8 cellular contexts compared by ENCODE assay signal in genomic region chr17:4949321-4950074, GRCh38. TPM values are rescaled to one million over a fixed set of nuclear protein-coding genes. Genes with fewer than 3 reads are reported as not detected.
A peak's percentile ranks its signal among the peaks of the same experiment; 100 is the strongest.
DNase-seq lines count a peak whose midpoint lies in the region; TF ChIP-seq lines count a peak whose summit lies in the region.

No MANE protein-coding gene starts in this region.

- H3K27me3 Mint-ChIP-seq in HFFc6 (ENCODE audit: insufficient read depth) = peaks cover 11% of the 10 kb centered on the region
- H3K27me3 Mint-ChIP-seq in activated CD4-positive, alpha-beta memory T cell treated with anti-CD3 and anti-CD28 coated beads, Interleukin-2, amount 10 ng/mL, durations not matched to agents 7 days and 5 days = no peaks in the 10 kb centered on the region

- H3K36me3 Mint-ChIP-seq in HFFc6 (ENCODE audit: low read depth) = peaks cover 32% of the 10 kb centered on the region
- H3K36me3 Mint-ChIP-seq in activated CD4-positive, alpha-beta memory T cell treated with anti-CD3 and anti-CD28 coated beads, Interleukin-2, amount 10 ng/mL, durations not matched to agents 7 days and 5 days (ENCODE audit: low read depth) = peaks cover 38% of the 10 kb centered on the region

- peak overlapping the region; percentile 81 for H3K4me3 Mint-ChIP-seq in HFFc6
- peak overlapping the region; percentile 96 for H3K4me3 Mint-ChIP-seq in activated CD4-positive, alpha-beta memory T cell treated with anti-CD3 and anti-CD28 coated beads, Interleukin-2, amount 10 ng/mL, durations not matched to agents 7 days and 5 days

- DNase-seq in GM12864 (ENCODE audit: low read depth) (peak; percentile 89), HFFc6 (peak; percentile 54), NCI-H226 (peak; percentile 70), lung microvascular endothelial cell (ENCODE audit: low read depth in 2 of 2) (peak; percentile 42 to 74), NCI-H187 treated with DMSO at 0.1 percent for 48 hours (lab: John Stamatoyannopoulos, UW) (no peak)
- DNase-seq in activated CD4-positive, alpha-beta memory T cell treated with anti-CD3 and anti-CD28 coated beads, Interleukin-2, amount 10 ng/mL, durations not matched to agents 7 days and 5 days = peak; percentile 81
- DNase-seq in effector CD8-positive, alpha-beta T cell (lab: John Stamatoyannopoulos, UW) = peak; percentile 60
- peak; percentile 69 for DNase-seq in stimulated activated CD8-positive, alpha-beta memory T cell treated with anti-CD3 and anti-CD28 coated beads, Interleukin-12 subunit alpha, Interleukin-12 subunit beta, amount 100 ng/mL, for 4 hours (ENCODE audit: low read depth)

- TF ChIP-seq CTCF in GM12864 (IDR thresholded peaks at IDR 0.05; ENCODE audit: low read depth, low read length, missing control alignments) (no peak), HFFc6 (IDR thresholded peaks at IDR 0.05) (no peak)

- CTCF ChIA-PET in activated CD4-positive, alpha-beta memory T cell treated with anti-CD3 and anti-CD28 coated beads, Interleukin-2, amount 10 ng/mL, durations not matched to agents 7 days and 5 days (lab: Charles Lee) = interaction anchor here (1.1 to 2.2 kb wide), 3 partner anchors 13 to 18 kb away, joined by 4 to 10 read pairs (median 6); partner anchors contain the start of gene SPAG7

- peak overlapping the region; percentile 84 for H3K27ac Mint-ChIP-seq in HFFc6
- H3K27ac Mint-ChIP-seq in activated CD4-positive, alpha-beta memory T cell treated with anti-CD3 and anti-CD28 coated beads, Interleukin-2, amount 10 ng/mL, durations not matched to agents 7 days and 5 days = peak overlapping the region; percentile 91

- no peaks in the 10 kb centered on the region for H3K9me3 Mint-ChIP-seq in HFFc6
- no peaks in the 10 kb centered on the region for H3K9me3 Mint-ChIP-seq in activated CD4-positive, alpha-beta memory T cell treated with anti-CD3 and anti-CD28 coated beads, Interleukin-2, amount 10 ng/mL, durations not matched to agents 7 days and 5 days

- H3K4me3 ChIP-seq in GM12864 (ENCODE audit: low read depth, low read length) = peak overlapping the region; percentile 93

- POLR2A ChIA-PET in activated CD4-positive, alpha-beta memory T cell treated with anti-CD3 and anti-CD28 coated beads, Interleukin-2, amount 10 ng/mL, durations not matched to agents 7 days and 5 days (lab: Charles Lee) = interaction anchor here (0.6 to 20.7 kb wide), 15 partner anchors 4 to 160 kb away, joined by 3 to 711 read pairs (median 6); partner anchors contain the start of genes CAMTA2, ENO3, GLTPD2 and INCA1

- H3K4me1 Mint-ChIP-seq in HFFc6 (ENCODE audit: low read depth) = peaks cover 63% of the 10 kb centered on the region
- H3K4me1 Mint-ChIP-seq in activated CD4-positive, alpha-beta memory T cell treated with anti-CD3 and anti-CD28 coated beads, Interleukin-2, amount 10 ng/mL, durations not matched to agents 7 days and 5 days = peaks cover 39% of the 10 kb centered on the region

RNA-seq across cellular contexts. Expression of gene PFN1, which starts 1.2 kb away (rescaled TPM):
- total RNA-seq in HFFc6 (2021; fragmentation: NEBNext Ultra II Directional; extraction: Animal tissue kit (Norgen Biotek cat#: 25700)) = 1,000 to 10,000 TPM; 1,630 to 1,970 (median 1,832) TPM
- total RNA-seq in activated CD4-positive, alpha-beta memory T cell treated with anti-CD3 and anti-CD28 coated beads, Interleukin-2, amount 10 ng/mL, durations not matched to agents 7 days and 5 days = 1,000 to 10,000 TPM; 2,149 to 2,220 TPM
- 280 and 359 TPM in 2 replicates for total RNA-seq in lung microvascular endothelial cell

RNA-seq across cellular contexts. Expression of gene ENO3, which starts 1.4 kb away (rescaled TPM):
- total RNA-seq in HFFc6 (2021; fragmentation: NEBNext Ultra II Directional; extraction: Animal tissue kit (Norgen Biotek cat#: 25700)) = 1 to 10 TPM; 1.9 to 4.6 (median 3.2) TPM
- total RNA-seq in activated CD4-positive, alpha-beta memory T cell treated with anti-CD3 and anti-CD28 coated beads, Interleukin-2, amount 10 ng/mL, durations not matched to agents 7 days and 5 days = 10 to 100 TPM; 26.8 to 33.0 TPM
- 1.1 and 2.6 TPM in 2 replicates for total RNA-seq in lung microvascular endothelial cell

RNA-seq across cellular contexts. Expression of gene RNF167, which starts 9.4 kb away (rescaled TPM):
- total RNA-seq in HFFc6 (2021; fragmentation: NEBNext Ultra II Directional; extraction: Animal tissue kit (Norgen Biotek cat#: 25700)) = 100 to 1,000 TPM in 3 of 6 experiments, 10 to 100 TPM in 3; 88.3 to 122 (median 97.6) TPM
- total RNA-seq in activated CD4-positive, alpha-beta memory T cell treated with anti-CD3 and anti-CD28 coated beads, Interleukin-2, amount 10 ng/mL, durations not matched to agents 7 days and 5 days = 100 to 1,000 TPM; 249 to 261 TPM
- 13.5 and 23.2 TPM in 2 replicates for total RNA-seq in lung microvascular endothelial cell

RNA-seq across cellular contexts. Expression of gene SLC25A11, which starts 9.7 kb away (rescaled TPM):
- total RNA-seq in HFFc6 (2021; fragmentation: NEBNext Ultra II Directional; extraction: Animal tissue kit (Norgen Biotek cat#: 25700)) = 10 to 100 TPM; 61.9 to 78.6 (median 64.4) TPM
- total RNA-seq in activated CD4-positive, alpha-beta memory T cell treated with anti-CD3 and anti-CD28 coated beads, Interleukin-2, amount 10 ng/mL, durations not matched to agents 7 days and 5 days = 10 to 100 TPM; 62.8 to 71.0 TPM
- 38.4 and 57.3 TPM in 2 replicates for total RNA-seq in lung microvascular endothelial cell

RNA-seq across cellular contexts. Expression of gene GP1BA, which starts 17.4 kb away (rescaled TPM):
- not detected for total RNA-seq in HFFc6 (2021; fragmentation: NEBNext Ultra II Directional; extraction: Animal tissue kit (Norgen Biotek cat#: 25700))
- not detected for total RNA-seq in activated CD4-positive, alpha-beta memory T cell treated with anti-CD3 and anti-CD28 coated beads, Interleukin-2, amount 10 ng/mL, durations not matched to agents 7 days and 5 days
- total RNA-seq in lung microvascular endothelial cell = not detected in 2 replicates
